In genomic region chr11:75214411-75214821, GRCh38 we compare ENCODE assay signal across 1 cellular context.
TF ChIP-seq lines count a peak whose summit lies in the region.

No MANE protein-coding gene starts in this region.

TF ChIP-seq in GM23338, 12 proteins besides CTCF, POLR2A, EP300 and RAD21 (continued from another document):
- TF ChIP-seq ZNF462 (CRISPR knock-in tag; IDR thresholded peaks at IDR 0.05): no peak
- TF ChIP-seq CREB1 (CRISPR knock-in tag; IDR thresholded peaks at IDR 0.05; ENCODE audit: low read depth): 0 out of 2 replicates have a peak, but pooled peaks have one; percentile 34
- TF ChIP-seq NANOG (IDR thresholded peaks at IDR 0.05; ENCODE audit: borderline replicate concordance): no peak
- no peak for TF ChIP-seq ZNF114 (CRISPR knock-in tag; IDR thresholded peaks at IDR 0.05)
